ENCODE assay signal across 1 cellular context in the genomic region with DNA sequence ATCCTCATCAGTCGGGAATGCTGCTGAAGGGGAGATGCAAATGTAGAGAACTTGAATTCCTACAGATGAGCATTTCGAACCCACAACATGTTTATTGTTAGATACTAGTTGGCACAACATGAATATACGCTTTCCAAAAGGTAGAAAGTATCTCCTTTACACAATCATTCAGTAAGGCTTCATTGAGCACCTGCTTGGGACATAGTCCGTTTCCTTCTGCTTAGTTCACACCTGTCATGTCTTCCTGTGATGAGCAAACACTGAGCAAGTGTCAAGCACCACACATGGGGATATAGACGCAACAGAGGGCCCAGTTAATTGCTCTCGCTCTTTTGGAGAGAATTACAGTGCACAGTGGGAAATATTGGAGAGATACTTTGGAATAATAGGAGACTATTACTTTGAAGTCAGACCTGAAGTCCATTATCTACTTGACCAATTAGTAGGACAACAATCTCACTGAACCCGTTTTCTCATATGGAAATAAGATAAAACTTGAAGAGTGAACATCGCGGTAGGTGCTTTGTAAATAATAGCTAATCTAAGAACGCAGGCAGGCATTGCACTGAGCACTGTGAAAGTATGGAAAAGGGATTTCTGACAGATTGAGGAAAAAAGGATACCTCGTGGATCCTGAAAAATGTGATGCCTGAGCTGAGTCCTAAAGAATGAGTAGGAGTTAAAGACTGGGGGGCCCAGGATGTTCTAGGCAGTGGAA.
TF ChIP-seq lines count a peak whose summit lies in the region.

No MANE protein-coding gene starts in this region.

TF ChIP-seq in endothelial cell of umbilical vein, 7 proteins besides CTCF, POLR2A, EP300 and RAD21:
- TF ChIP-seq EZH2 (IDR thresholded peaks at IDR 0.05; ENCODE audit: borderline replicate concordance, low read depth, low read length, severe bottlenecking) (no peak), POLR2AphosphoS5 (IDR thresholded peaks at IDR 0.05; ENCODE audit: insufficient read depth, low read depth, low read length) (no peak), FOS (IDR thresholded peaks at IDR 0.05; ENCODE audit: borderline replicate concordance, insufficient read depth, low read length) (no peak), JUN (IDR thresholded peaks at IDR 0.05; ENCODE audit: borderline replicate concordance, insufficient read depth, insufficient read length, low read depth) (no peak), MAX (IDR thresholded peaks at IDR 0.05; ENCODE audit: insufficient read depth, insufficient read length) (no peak), GATA2 (IDR thresholded peaks at IDR 0.05; ENCODE audit: insufficient read depth, insufficient read length, low read depth, low read length) (no peak), MYC (IDR thresholded peaks at IDR 0.05; ENCODE audit: low read depth, low read length) (no peak)
